In the genomic region with DNA sequence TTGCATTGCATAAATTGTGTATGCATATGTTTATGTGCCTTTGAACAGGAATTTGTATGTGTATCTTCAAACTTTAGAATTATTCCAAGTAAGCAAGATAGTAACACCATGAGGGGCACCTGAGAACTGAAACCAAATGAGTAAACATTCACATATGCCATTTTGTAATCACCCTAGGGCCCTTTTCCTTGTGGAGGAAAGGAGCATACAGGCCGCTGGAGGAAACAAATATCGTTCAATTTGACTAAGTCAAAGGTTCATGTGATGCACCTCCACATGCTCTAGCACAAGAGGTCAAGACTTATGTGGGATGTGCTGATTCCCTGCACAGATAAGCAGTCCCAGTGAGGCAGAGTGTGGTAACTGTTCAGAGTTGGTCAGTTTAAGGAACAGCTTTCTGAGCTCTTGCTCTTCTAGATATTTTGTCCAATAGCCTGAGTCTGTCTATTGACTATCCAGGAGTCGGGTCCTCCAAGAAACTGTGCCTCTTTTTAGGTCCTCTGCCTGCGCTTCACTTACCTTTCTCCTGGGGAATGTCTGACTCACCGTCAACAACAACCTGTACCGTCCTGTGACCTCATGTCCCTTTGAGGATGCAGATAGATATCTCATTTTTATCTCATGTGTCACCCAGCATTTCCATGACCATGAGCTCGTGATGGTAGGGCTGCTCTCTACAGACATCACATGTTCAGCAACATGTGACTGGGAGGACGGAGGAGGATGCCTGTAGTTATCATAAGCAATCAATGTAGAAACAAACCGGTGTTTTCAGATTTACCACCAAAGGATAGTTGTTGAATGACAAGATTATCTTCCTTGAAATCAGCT, we compare ENCODE assay signal across 1 cellular context.
TF ChIP-seq lines count a peak whose summit lies in the region.

No MANE protein-coding gene starts in this region.

TF ChIP-seq in HepG2, 621 proteins besides CTCF, POLR2A, EP300 and RAD21 (continued from another document and continues in another):
- TF ChIP-seq, protein P1, sequence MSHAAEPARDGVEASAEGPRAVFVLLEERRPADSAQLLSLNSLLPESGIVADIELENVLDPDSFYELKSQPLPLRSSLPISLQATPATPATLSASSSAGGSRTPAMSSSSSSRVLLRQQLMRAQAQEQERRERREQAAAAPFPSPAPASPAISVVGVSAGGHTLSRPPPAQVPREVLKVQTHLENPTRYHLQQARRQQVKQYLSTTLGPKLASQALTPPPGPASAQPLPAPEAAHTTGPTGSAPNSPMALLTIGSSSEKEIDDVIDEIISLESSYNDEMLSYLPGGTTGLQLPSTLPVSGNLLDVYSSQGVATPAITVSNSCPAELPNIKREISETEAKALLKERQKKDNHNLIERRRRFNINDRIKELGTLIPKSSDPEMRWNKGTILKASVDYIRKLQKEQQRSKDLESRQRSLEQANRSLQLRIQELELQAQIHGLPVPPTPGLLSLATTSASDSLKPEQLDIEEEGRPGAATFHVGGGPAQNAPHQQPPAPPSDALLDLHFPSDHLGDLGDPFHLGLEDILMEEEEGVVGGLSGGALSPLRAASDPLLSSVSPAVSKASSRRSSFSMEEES (CRISPR knock-in tag; IDR thresholded peaks at IDR 0.05) = peak; percentile 59; the same call in 1 of the 2 replicates
- TF ChIP-seq REPIN1 (CRISPR knock-in tag; IDR thresholded peaks at IDR 0.05; ENCODE audit: borderline replicate concordance, low read depth) = no peak
- TF ChIP-seq POGZ (CRISPR knock-in tag; IDR thresholded peaks at IDR 0.05) = no peak
- TF ChIP-seq, protein P2, sequence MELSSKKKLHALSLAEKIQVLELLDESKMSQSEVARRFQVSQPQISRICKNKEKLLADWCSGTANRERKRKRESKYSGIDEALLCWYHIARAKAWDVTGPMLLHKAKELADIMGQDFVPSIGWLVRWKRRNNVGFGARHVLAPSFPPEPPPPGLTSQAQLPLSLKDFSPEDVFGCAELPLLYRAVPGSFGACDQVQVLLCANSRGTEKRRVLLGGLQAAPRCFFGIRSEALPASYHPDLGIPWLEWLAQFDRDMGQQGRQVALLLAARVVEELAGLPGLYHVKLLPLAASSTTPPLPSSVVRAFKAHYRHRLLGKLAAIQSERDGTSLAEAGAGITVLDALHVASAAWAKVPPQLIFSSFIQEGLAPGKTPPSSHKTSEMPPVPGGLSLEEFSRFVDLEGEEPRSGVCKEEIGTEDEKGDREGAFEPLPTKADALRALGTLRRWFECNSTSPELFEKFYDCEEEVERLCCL (CRISPR knock-in tag; IDR thresholded peaks at IDR 0.05; ENCODE audit: borderline replicate concordance) = no peak
- TF ChIP-seq RXRA (CRISPR knock-in tag; IDR thresholded peaks at IDR 0.05) = no peak
- TF ChIP-seq DPF2 (CRISPR knock-in tag; IDR thresholded peaks at IDR 0.05; ENCODE audit: borderline replicate concordance, low read depth) = no peak
- TF ChIP-seq SRF (IDR thresholded peaks at IDR 0.05; ENCODE audit: low read depth, low read length) = no peak
- TF ChIP-seq, protein P3, sequence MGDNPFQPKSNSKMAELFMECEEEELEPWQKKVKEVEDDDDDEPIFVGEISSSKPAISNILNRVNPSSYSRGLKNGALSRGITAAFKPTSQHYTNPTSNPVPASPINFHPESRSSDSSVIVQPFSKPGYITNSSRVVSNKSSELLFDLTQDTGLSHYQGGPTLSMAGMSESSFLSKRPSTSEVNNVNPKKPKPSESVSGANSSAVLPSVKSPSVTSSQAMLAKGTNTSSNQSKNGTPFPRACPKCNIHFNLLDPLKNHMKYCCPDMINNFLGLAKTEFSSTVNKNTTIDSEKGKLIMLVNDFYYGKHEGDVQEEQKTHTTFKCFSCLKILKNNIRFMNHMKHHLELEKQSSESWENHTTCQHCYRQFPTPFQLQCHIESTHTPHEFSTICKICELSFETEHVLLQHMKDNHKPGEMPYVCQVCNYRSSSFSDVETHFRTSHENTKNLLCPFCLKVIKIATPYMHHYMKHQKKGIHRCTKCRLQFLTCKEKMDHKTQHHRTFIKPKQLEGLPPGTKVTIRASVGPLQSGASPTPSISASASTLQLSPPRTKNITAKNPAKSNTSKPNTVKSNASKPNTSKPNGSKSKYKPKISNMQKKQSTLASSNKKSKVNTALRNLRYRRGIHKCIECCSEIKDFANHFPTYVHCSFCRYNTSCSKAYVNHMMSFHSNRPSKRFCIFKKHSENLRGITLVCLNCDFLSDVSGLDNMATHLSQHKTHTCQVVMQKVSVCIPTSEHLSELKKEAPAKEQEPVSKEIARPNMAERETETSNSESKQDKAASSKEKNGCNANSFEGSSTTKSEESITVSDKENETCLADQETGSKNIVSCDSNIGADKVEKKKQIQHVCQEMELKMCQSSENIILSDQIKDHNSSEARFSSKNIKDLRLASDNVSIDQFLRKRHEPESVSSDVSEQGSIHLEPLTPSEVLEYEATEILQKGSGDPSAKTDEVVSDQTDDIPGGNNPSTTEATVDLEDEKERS (CRISPR knock-in tag; IDR thresholded peaks at IDR 0.05) = no peak
- TF ChIP-seq, protein P4, sequence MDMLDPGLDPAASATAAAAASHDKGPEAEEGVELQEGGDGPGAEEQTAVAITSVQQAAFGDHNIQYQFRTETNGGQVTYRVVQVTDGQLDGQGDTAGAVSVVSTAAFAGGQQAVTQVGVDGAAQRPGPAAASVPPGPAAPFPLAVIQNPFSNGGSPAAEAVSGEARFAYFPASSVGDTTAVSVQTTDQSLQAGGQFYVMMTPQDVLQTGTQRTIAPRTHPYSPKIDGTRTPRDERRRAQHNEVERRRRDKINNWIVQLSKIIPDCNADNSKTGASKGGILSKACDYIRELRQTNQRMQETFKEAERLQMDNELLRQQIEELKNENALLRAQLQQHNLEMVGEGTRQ (IDR thresholded peaks at IDR 0.05; ENCODE audit: low read depth, low read length) = peak; percentile 84
- TF ChIP-seq, protein P4 (CRISPR knock-in tag; IDR thresholded peaks at IDR 0.05; ENCODE audit: borderline replicate concordance) = no peak
- TF ChIP-seq, protein P5, sequence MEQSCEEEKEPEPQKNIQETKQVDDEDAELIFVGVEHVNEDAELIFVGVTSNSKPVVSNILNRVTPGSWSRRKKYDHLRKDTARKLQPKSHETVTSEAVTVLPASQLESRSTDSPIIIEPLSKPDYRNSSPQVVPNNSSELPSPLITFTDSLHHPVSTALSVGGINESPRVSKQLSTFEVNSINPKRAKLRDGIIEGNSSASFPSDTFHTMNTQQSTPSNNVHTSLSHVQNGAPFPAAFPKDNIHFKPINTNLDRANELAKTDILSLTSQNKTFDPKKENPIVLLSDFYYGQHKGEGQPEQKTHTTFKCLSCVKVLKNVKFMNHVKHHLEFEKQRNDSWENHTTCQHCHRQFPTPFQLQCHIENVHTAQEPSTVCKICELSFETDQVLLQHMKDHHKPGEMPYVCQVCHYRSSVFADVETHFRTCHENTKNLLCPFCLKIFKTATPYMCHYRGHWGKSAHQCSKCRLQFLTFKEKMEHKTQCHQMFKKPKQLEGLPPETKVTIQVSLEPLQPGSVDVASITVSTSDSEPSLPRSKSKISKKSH (CRISPR knock-in tag; IDR thresholded peaks at IDR 0.05; ENCODE audit: borderline replicate concordance) = no peak
- no peak for TF ChIP-seq GTF2F1 (IDR thresholded peaks at IDR 0.05; ENCODE audit: low read length)
- TF ChIP-seq, protein P6, sequence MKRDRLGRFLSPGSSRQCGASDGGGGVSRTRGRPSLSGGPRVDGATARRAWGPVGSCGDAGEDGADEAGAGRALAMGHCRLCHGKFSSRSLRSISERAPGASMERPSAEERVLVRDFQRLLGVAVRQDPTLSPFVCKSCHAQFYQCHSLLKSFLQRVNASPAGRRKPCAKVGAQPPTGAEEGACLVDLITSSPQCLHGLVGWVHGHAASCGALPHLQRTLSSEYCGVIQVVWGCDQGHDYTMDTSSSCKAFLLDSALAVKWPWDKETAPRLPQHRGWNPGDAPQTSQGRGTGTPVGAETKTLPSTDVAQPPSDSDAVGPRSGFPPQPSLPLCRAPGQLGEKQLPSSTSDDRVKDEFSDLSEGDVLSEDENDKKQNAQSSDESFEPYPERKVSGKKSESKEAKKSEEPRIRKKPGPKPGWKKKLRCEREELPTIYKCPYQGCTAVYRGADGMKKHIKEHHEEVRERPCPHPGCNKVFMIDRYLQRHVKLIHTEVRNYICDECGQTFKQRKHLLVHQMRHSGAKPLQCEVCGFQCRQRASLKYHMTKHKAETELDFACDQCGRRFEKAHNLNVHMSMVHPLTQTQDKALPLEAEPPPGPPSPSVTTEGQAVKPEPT (CRISPR knock-in tag; IDR thresholded peaks at IDR 0.05; ENCODE audit: low read depth) = no peak
- TF ChIP-seq RBFOX2 (IDR thresholded peaks at IDR 0.05; ENCODE audit: low read depth, low read length) = no peak
- TF ChIP-seq FOSL2 (CRISPR knock-in tag; IDR thresholded peaks at IDR 0.05) = peak; percentile 89
- no peak for TF ChIP-seq ZNF101 (CRISPR knock-in tag; IDR thresholded peaks at IDR 0.05; ENCODE audit: borderline replicate concordance, low read depth)
- TF ChIP-seq, protein P7, sequence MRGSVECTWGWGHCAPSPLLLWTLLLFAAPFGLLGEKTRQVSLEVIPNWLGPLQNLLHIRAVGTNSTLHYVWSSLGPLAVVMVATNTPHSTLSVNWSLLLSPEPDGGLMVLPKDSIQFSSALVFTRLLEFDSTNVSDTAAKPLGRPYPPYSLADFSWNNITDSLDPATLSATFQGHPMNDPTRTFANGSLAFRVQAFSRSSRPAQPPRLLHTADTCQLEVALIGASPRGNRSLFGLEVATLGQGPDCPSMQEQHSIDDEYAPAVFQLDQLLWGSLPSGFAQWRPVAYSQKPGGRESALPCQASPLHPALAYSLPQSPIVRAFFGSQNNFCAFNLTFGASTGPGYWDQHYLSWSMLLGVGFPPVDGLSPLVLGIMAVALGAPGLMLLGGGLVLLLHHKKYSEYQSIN (CRISPR knock-in tag; IDR thresholded peaks at IDR 0.05; ENCODE audit: borderline replicate concordance) = no peak
- TF ChIP-seq, protein P8, sequence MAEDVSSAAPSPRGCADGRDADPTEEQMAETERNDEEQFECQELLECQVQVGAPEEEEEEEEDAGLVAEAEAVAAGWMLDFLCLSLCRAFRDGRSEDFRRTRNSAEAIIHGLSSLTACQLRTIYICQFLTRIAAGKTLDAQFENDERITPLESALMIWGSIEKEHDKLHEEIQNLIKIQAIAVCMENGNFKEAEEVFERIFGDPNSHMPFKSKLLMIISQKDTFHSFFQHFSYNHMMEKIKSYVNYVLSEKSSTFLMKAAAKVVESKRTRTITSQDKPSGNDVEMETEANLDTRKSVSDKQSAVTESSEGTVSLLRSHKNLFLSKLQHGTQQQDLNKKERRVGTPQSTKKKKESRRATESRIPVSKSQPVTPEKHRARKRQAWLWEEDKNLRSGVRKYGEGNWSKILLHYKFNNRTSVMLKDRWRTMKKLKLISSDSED (CRISPR knock-in tag; IDR thresholded peaks at IDR 0.05) = no peak
- TF ChIP-seq NR2F1 (CRISPR knock-in tag; IDR thresholded peaks at IDR 0.05) = no peak; a peak in 1 of 4 replicates
- TF ChIP-seq, protein P9, sequence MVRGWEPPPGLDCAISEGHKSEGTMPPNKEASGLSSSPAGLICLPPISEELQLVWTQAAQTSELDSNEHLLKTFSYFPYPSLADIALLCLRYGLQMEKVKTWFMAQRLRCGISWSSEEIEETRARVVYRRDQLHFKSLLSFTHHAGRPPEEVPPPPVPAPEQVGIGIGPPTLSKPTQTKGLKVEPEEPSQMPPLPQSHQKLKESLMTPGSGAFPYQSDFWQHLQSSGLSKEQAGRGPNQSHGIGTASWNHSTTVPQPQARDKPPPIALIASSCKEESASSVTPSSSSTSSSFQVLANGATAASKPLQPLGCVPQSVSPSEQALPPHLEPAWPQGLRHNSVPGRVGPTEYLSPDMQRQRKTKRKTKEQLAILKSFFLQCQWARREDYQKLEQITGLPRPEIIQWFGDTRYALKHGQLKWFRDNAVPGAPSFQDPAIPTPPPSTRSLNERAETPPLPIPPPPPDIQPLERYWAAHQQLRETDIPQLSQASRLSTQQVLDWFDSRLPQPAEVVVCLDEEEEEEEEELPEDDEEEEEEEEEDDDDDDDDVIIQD (CRISPR knock-in tag; IDR thresholded peaks at IDR 0.05; ENCODE audit: low read depth) = 0 out of 2 replicates have a peak, but pooled peaks have one; percentile 18
- TF ChIP-seq HHEX (CRISPR knock-in tag; IDR thresholded peaks at IDR 0.05) = no peak
- TF ChIP-seq TBP (CRISPR knock-in tag; IDR thresholded peaks at IDR 0.05) = no peak
- TF ChIP-seq MATR3 (CRISPR knock-in tag; IDR thresholded peaks at IDR 0.05) = no peak
- TF ChIP-seq, protein P10, sequence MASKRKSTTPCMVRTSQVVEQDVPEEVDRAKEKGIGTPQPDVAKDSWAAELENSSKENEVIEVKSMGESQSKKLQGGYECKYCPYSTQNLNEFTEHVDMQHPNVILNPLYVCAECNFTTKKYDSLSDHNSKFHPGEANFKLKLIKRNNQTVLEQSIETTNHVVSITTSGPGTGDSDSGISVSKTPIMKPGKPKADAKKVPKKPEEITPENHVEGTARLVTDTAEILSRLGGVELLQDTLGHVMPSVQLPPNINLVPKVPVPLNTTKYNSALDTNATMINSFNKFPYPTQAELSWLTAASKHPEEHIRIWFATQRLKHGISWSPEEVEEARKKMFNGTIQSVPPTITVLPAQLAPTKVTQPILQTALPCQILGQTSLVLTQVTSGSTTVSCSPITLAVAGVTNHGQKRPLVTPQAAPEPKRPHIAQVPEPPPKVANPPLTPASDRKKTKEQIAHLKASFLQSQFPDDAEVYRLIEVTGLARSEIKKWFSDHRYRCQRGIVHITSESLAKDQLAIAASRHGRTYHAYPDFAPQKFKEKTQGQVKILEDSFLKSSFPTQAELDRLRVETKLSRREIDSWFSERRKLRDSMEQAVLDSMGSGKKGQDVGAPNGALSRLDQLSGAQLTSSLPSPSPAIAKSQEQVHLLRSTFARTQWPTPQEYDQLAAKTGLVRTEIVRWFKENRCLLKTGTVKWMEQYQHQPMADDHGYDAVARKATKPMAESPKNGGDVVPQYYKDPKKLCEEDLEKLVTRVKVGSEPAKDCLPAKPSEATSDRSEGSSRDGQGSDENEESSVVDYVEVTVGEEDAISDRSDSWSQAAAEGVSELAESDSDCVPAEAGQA (IDR thresholded peaks at IDR 0.05; ENCODE audit: low read depth) = no peak
- TF ChIP-seq, protein P10 (CRISPR knock-in tag; IDR thresholded peaks at IDR 0.05; ENCODE audit: borderline replicate concordance) = no peak
